Comparison of ENCODE assay signal across 1 cellular context in genomic region chr18:12890964-12891363, GRCh38.
TF ChIP-seq lines count a peak whose summit lies in the region.

No MANE protein-coding gene starts in this region.

TF ChIP-seq in HepG2, 621 proteins besides CTCF, POLR2A, EP300 and RAD21 (continued from another document):
- TF ChIP-seq PLSCR1 (CRISPR knock-in tag; IDR thresholded peaks at IDR 0.05; ENCODE audit: borderline replicate concordance): no peak
- no peak for TF ChIP-seq TERF1 (CRISPR knock-in tag; IDR thresholded peaks at IDR 0.05)
- TF ChIP-seq ZNF263 (CRISPR knock-in tag; IDR thresholded peaks at IDR 0.05): peak; percentile 67; the same call in 1 of the 2 replicates
- TF ChIP-seq SCMH1 (CRISPR knock-in tag; IDR thresholded peaks at IDR 0.05; ENCODE audit: borderline replicate concordance): no peak
- TF ChIP-seq NFE2L2 (IDR thresholded peaks at IDR 0.05; ENCODE audit: low read length): no peak
- TF ChIP-seq ATAD3A (CRISPR knock-in tag; IDR thresholded peaks at IDR 0.05): no peak
